In genomic region chr17:78780852-78781338, GRCh38 we compare ENCODE assay signal across 8 cellular contexts. TPM values are rescaled to one million over a fixed set of nuclear protein-coding genes. Genes with fewer than 3 reads are reported as not detected.
A peak's percentile ranks its signal among the peaks of the same experiment; 100 is the strongest.
DNase-seq lines count a peak whose midpoint lies in the region; ATAC-seq, FAIRE-seq and TF ChIP-seq lines count a peak whose summit lies in the region.

No MANE protein-coding gene starts in this region.

- in situ Hi-C loops in K562 (cut with MboI) = no loop called here

- TF ChIP-seq POLR2A in K562 (conservative IDR thresholded peaks at IDR 0.05) = no peak
- TF ChIP-seq POLR2A in uterus (IDR thresholded peaks at IDR 0.05) = no peak

- H3K36me3 ChIP-seq in K562 (ENCODE audit: control insufficient read depth, insufficient read depth, low read length) (peaks cover 3% of the 10 kb centered on the region; the same call in 2 of the 3 replicates), mesodermal cell (ENCODE audit: control insufficient read depth, insufficient read depth, low read length) (no peaks in the 10 kb centered on the region), uterus (no peaks in the 10 kb centered on the region)

- no peak for TF ChIP-seq RAD21 in K562 (CRISPR knock-in tag; conservative IDR thresholded peaks at IDR 0.05 in 1 of 2, IDR thresholded peaks at IDR 0.05 in 1 of 2)

- POLR2A ChIA-PET in K562 (lab: Yijun Ruan, JAX) = interaction anchor here (0.6 to 0.7 kb wide), 3 partner anchors 62 to 75 kb away, joined by 3 to 5 read pairs (median 3); no protein-coding TSS in a partner anchor

- H3K27me3 ChIP-seq in K562 (ENCODE audit: control insufficient read depth in 2 of 2, insufficient read depth in 2 of 2, low read length in 2 of 2) = no peaks in the 10 kb centered on the region
- H3K27me3 ChIP-seq in uterus = no peaks in the 10 kb centered on the region

- H3K9ac ChIP-seq in K562 (ENCODE audit: insufficient read depth in 1 of 2, low read depth in 2 of 2, low read length in 2 of 2) = peak overlapping the region; percentile 74 to 98

- peak overlapping the region; percentile 79 for H3K4me2 ChIP-seq in K562 (ENCODE audit: insufficient read depth, low read length)

- H3K9me1 ChIP-seq in K562 (ENCODE audit: control insufficient read depth, insufficient read depth, low read length) = no peaks in the 10 kb centered on the region

- no TSS peak for BruUV-seq in K562 (replicated peaks; lab: Mats Ljungman, UMichigan)

- ATAC-seq in K562 = no peak

- peak; percentile 48 for DNase-seq in stimulated activated CD4-positive, alpha-beta T cell treated with anti-CD3 and anti-CD28 coated beads, Interleukin-15, amount 100 ng/mL, for 24 hours
- DNase-seq in stimulated activated CD4-positive, alpha-beta T cell treated with anti-CD3 and anti-CD28 coated beads, Interleukin-2, amount 100 ng/mL, for 48 hours = no peak
- DNase-seq in K562 (ENCODE audit: extremely low read depth in 1 of 4, low spot score in 3 of 4) = no peak
- DNase-seq in uterus = no peak
- DNase-seq in urothelium cell line (ENCODE audit: low spot score) = no peak
- no peak for DNase-seq in OCI-M2 (lab: John Stamatoyannopoulos, UW; ENCODE audit: unreplicated experiment)
- DNase-seq in HuH-7.5 (ENCODE audit: low spot score) = no peak

- H2AFZ ChIP-seq in K562 (ENCODE audit: low read depth, low read length) = peak overlapping the region; percentile 74; the same call in 1 of the 2 replicates

- TF ChIP-seq CTCF in K562 (IDR thresholded peaks at IDR 0.05 in 2 of 3, conservative IDR thresholded peaks at IDR 0.05 in 1 of 3; ENCODE audit: insufficient read depth in 2 of 3, low read depth in 1 of 3, low read length in 3 of 3) (no peak), uterus (IDR thresholded peaks at IDR 0.05) (no peak)

- H3K79me2 ChIP-seq in K562 (ENCODE audit: control insufficient read depth, insufficient read depth, low read length) = peaks cover 49% of the 10 kb centered on the region

- 54% methylated on average over 14 of the region's 17 CpGs for WGBS in K562 (ENCODE audit: insufficient coverage, low coverage, missing lambda C conversion rate)
- 95% methylated on average over 5 to 8 of the region's 17 CpGs for WGBS in mesodermal cell (ENCODE audit: insufficient coverage in 2 of 2), 2 experiments

- H3K27ac ChIP-seq in K562 (ENCODE audit: extremely low read depth, low read depth, low read length) (peak overlapping the region; percentile 83; the same call in 1 of the 3 replicates), mesodermal cell (ENCODE audit: low read depth, low read length, severe bottlenecking) (no peak overlapping the region), uterus (peak overlapping the region; percentile 88 to 94)

- H3K4me3 ChIP-seq in K562 = peak overlapping the region; percentile 80
- peak overlapping the region; percentile 84 for H3K4me3 ChIP-seq in mesodermal cell (ENCODE audit: extremely low read depth, insufficient read depth, low read length, poor library complexity, severe bottlenecking)
- peak overlapping the region; percentile 59 to 100 for H3K4me3 ChIP-seq in uterus

- H3K4me1 ChIP-seq in K562 (replicated peaks in 1 of 2; ENCODE audit: control insufficient read depth in 2 of 2, insufficient read depth in 2 of 2, low read length in 2 of 2) = peaks cover 40 to 57% of the 10 kb centered on the region in 2 experiments
- no peaks in the 10 kb centered on the region for H3K4me1 ChIP-seq in mesodermal cell (ENCODE audit: control insufficient read depth, insufficient read depth, low read length, poor library complexity, severe bottlenecking)
- no peaks in the 10 kb centered on the region for H3K4me1 ChIP-seq in uterus

- intact Hi-C loops in K562 (cut with micrococcal nuclease) = loop anchor here (5.0 kb wide), 1 partner anchor 34 kb away; no protein-coding TSS in a partner anchor
- intact Hi-C loops in uterus (cut with DNase I; ENCODE audit: low total_unique reads) = no loop called here

- 0 out of 2 replicates have a peak, but pooled peaks cover 3% of the 10 kb centered on the region for H4K20me1 ChIP-seq in K562 (replicated peaks; ENCODE audit: control insufficient read depth, insufficient read depth, low read length)

- FAIRE-seq in K562 (lab: Jason Lieb, UNC) (no peak), urothelium cell line (lab: Jason Lieb, UNC) (no peak)

- H3K9me3 ChIP-seq in K562 (replicated peaks; ENCODE audit: control insufficient read depth, insufficient read depth, low read depth, low read length) = no peaks in the 10 kb centered on the region
- H3K9me3 ChIP-seq in mesodermal cell (ENCODE audit: control insufficient read depth, low read length) = no peaks in the 10 kb centered on the region
- H3K9me3 ChIP-seq in uterus = no peaks in the 10 kb centered on the region

- CTCF ChIA-PET in K562 (lab: Yijun Ruan, JAX; ENCODE audit: low intra/inter-chr PET ratio) = interaction anchor here (0.7 kb wide), 1 partner anchor 334 kb away, joined by 4 read pairs; no protein-coding TSS in a partner anchor

- no peak for TF ChIP-seq EP300 in K562 (IDR thresholded peaks at IDR 0.05; ENCODE audit: low read length)

RNA-seq across cellular contexts. Expression of gene CYTH1, which starts 1.2 kb away (rescaled TPM):
- total RNA-seq in K562 (2011; cell fraction: chromatin; rRNA removed; ENCODE audit: low replicate concordance) = 59.2 and 70.8 TPM in 2 replicates
- total RNA-seq in K562 (2011; cell fraction: nucleolus; rRNA removed) = 27.7 and 37.1 TPM in 2 replicates
- 34.9 and 43.7 TPM in 2 replicates for total RNA-seq in K562 (2011; cell fraction: nucleoplasm; rRNA removed)
- 15.0 and 15.1 TPM in 2 replicates for total RNA-seq in K562 (2014; rRNA removed)
- 16.8 and 18.3 TPM in 2 replicates for total RNA-seq in K562 (2014; rRNA removed; fragmentation: Illumina TruSeq; extraction: Trizol)
- total RNA-seq in K562 (2015; rRNA removed; fragmentation: Illumina TruSeq; extraction: Trizol) = 19.6 and 21.2 TPM in 2 replicates
- 24.4 and 27.7 TPM in 2 replicates for total RNA-seq in K562 (2021)
- polyA plus RNA-seq in K562 (2011; rRNA removed) = 16.1 and 16.5 TPM in 2 replicates
- polyA plus RNA-seq in K562 (2011; cell fraction: cytosol; rRNA removed) = 14.2 and 14.9 TPM in 2 replicates
- 71.2 and 83.3 TPM in 2 replicates for polyA plus RNA-seq in K562 (2011; cell fraction: nucleus; rRNA removed)
- 17.4 and 27.1 TPM in 2 replicates for polyA plus RNA-seq in K562 (2012)
- polyA plus RNA-seq in K562 (2014; fragmentation: Illumina TruSeq; extraction: Trizol) = 20.5 and 24.1 TPM in 2 replicates
- under 1 TPM; 0.52 to 0.70 TPM for polyA plus RNA-seq in K562 (2014; fragmentation: Nextera tagmentation; extraction: Ambion mirVana)
- polyA plus RNA-seq in K562 (2014; rRNA removed) = 25.1 and 25.4 TPM in 2 replicates
- 12.2 and 12.3 TPM in 2 replicates for polyA minus RNA-seq in K562 (2011; rRNA and poly(A)+ RNA removed)
- polyA minus RNA-seq in K562 (2011; cell fraction: cytosol; rRNA and poly(A)+ RNA removed) = 6.5 and 8.0 TPM in 2 replicates
- polyA minus RNA-seq in K562 (2011; cell fraction: nucleus; rRNA and poly(A)+ RNA removed) = 12.8 and 20.0 TPM in 2 replicates
- polyA plus RNA-seq in mesodermal cell (2013, experiment 1 of 2) = 17.1 TPM
- 15.4 TPM for polyA plus RNA-seq in mesodermal cell (2013, experiment 2 of 2)
- 10 to 100 TPM in 3 of 4 donors, 1 to 10 TPM in 1; 6.2 to 56.1 (median 44.3) TPM for total RNA-seq in uterus

RNA-seq across cellular contexts. Expression of gene USP36, which starts 59.7 kb away (rescaled TPM):
- total RNA-seq in K562 (2011; cell fraction: chromatin; rRNA removed; ENCODE audit: low replicate concordance) = 148 and 235 TPM in 2 replicates
- 81.9 and 95.5 TPM in 2 replicates for total RNA-seq in K562 (2011; cell fraction: nucleolus; rRNA removed)
- 95.0 and 103 TPM in 2 replicates for total RNA-seq in K562 (2011; cell fraction: nucleoplasm; rRNA removed)
- total RNA-seq in K562 (2014; rRNA removed) (15.1 and 18.3 TPM in 2 replicates), K562 (2014; rRNA removed; fragmentation: Illumina TruSeq; extraction: Trizol) (23.7 and 29.8 TPM in 2 replicates), K562 (2015; rRNA removed; fragmentation: Illumina TruSeq; extraction: Trizol) (18.5 and 20.8 TPM in 2 replicates), K562 (2021) (66.8 and 72.8 TPM in 2 replicates), uterus (100 to 1,000 TPM in 1 of 4 donors, 10 to 100 TPM in 2, 1 to 10 TPM in 1; 6.5 to 102 (median 31.9) TPM)
- polyA plus RNA-seq in K562 (2011; rRNA removed) (22.5 and 34.0 TPM in 2 replicates), K562 (2014; fragmentation: Illumina TruSeq; extraction: Trizol) (45.9 and 47.4 TPM in 2 replicates), K562 (2014; fragmentation: Nextera tagmentation; extraction: Ambion mirVana) (1 to 10 TPM; 6.4 to 8.5 TPM), K562 (2014; rRNA removed) (31.7 and 33.9 TPM in 2 replicates)
- 21.9 and 24.7 TPM in 2 replicates for polyA plus RNA-seq in K562 (2011; cell fraction: cytosol; rRNA removed)
- 99.8 and 123 TPM in 2 replicates for polyA plus RNA-seq in K562 (2011; cell fraction: nucleus; rRNA removed)
- polyA plus RNA-seq in K562 (2012) = 45.4 and 46.5 TPM in 2 replicates
- 34.2 and 37.2 TPM in 2 replicates for polyA minus RNA-seq in K562 (2011; rRNA and poly(A)+ RNA removed)
- polyA minus RNA-seq in K562 (2011; cell fraction: cytosol; rRNA and poly(A)+ RNA removed) = 21.8 and 26.1 TPM in 2 replicates
- polyA minus RNA-seq in K562 (2011; cell fraction: nucleus; rRNA and poly(A)+ RNA removed) = 26.8 and 40.4 TPM in 2 replicates
- polyA plus RNA-seq in mesodermal cell (2013, experiment 1 of 2) = 20.2 TPM
- 19.1 TPM for polyA plus RNA-seq in mesodermal cell (2013, experiment 2 of 2)
